In genomic region chrX:5431823-5432222, GRCh38 we compare ENCODE assay signal across 22 cellular contexts.
"Had no signal": no experiment of that assay in that cellular context is flagged by ENCODE, and none has a peak within 500 bp of the region (broad histone marks: within the 10 kb centered on the region; RNA-seq: fewer than 3 reads in every experiment).

No MANE protein-coding gene starts in this region.

- H3K36me3 ChIP-seq: colonic mucosa, ovary, right atrium auricular region, tibial artery, upper lobe of left lung, uterus had no signal

- H3K9me3 ChIP-seq: colonic mucosa, ovary, right atrium auricular region, tibial artery, upper lobe of left lung, uterus had no signal

- H3K4me3 ChIP-seq: colonic mucosa, ovary, right atrium auricular region, smooth muscle cell, tibial artery, upper lobe of left lung, uterus had no signal

- H3K4me2 ChIP-seq: smooth muscle cell had no signal

- FAIRE-seq: endothelial cell of umbilical vein had no signal

- H3K4me1 ChIP-seq: colonic mucosa, foreskin keratinocyte, right atrium auricular region, tibial artery, upper lobe of left lung, uterus had no signal

- DNase-seq: cerebellar nuclear complex; colonic mucosa; dermis blood vessel endothelial cell; erythroblast; foreskin keratinocyte; head of caudate nucleus; hippocampal formation; kidney glomerular epithelial cell; mammary epithelial cell; nephron progenitor cell; nucleus accumbens; ovary; stimulated activated CD4-positive, alpha-beta T cell treated with anti-CD3 and anti-CD28 coated beads, Interleukin-2, amount 100 ng/mL, for 48 hours; stimulated activated CD8-positive, alpha-beta memory T cell treated with anti-CD3 and anti-CD28 coated beads, Interleukin-4, amount 100 ng/mL, for 48 hours; tibial artery; upper lobe of left lung; uterus had no signal

- H3K27ac ChIP-seq: colonic mucosa, foreskin keratinocyte, ovary, right atrium auricular region, tibial artery, upper lobe of left lung, uterus had no signal

- ATAC-seq: foreskin keratinocyte; left lobe of liver; stimulated activated effector memory CD8-positive, alpha-beta T cell treated with anti-CD3 and anti-CD28 coated beads, Interleukin-12 subunit alpha, Interleukin-12 subunit beta, amount 100 ng/mL, for 72 hours had no signal

- H3K27me3 ChIP-seq: colonic mucosa, foreskin keratinocyte, ovary, right atrium auricular region, tibial artery, upper lobe of left lung, uterus had no signal
